In genomic region chr1:98088361-98088760, GRCh38 we compare ENCODE assay signal across 1 cellular context.
TF ChIP-seq lines count a peak whose summit lies in the region.

No MANE protein-coding gene starts in this region.

TF ChIP-seq in endothelial cell of umbilical vein, 7 proteins besides CTCF, POLR2A, EP300 and RAD21 (continued from another document):
- no peak for TF ChIP-seq POLR2AphosphoS5 (IDR thresholded peaks at IDR 0.05; ENCODE audit: insufficient read depth, low read depth, low read length)
- TF ChIP-seq FOS (IDR thresholded peaks at IDR 0.05; ENCODE audit: borderline replicate concordance, insufficient read depth, low read length), result no peak
- TF ChIP-seq EZH2 (IDR thresholded peaks at IDR 0.05; ENCODE audit: borderline replicate concordance, low read depth, low read length, severe bottlenecking), result no peak
- TF ChIP-seq MYC (IDR thresholded peaks at IDR 0.05; ENCODE audit: low read depth, low read length), result no peak
- no peak for TF ChIP-seq JUN (IDR thresholded peaks at IDR 0.05; ENCODE audit: borderline replicate concordance, insufficient read depth, insufficient read length, low read depth)
